ENCODE assay signal across 8 cellular contexts in genomic region chr15:30990451-30991300, GRCh38. TPM values are rescaled to one million over a fixed set of nuclear protein-coding genes. Genes with fewer than 3 reads are reported as not detected.
DNase-seq lines count a peak whose midpoint lies in the region; ATAC-seq, FAIRE-seq and TF ChIP-seq lines count a peak whose summit lies in the region.

No MANE protein-coding gene starts in this region.

- FAIRE-seq in GM12878 (lab: Jason Lieb, UNC) = peak; percentile 35

- H3K36me3 ChIP-seq in MM.1S (replicated peaks; ENCODE audit: insufficient read depth, low read length) (peaks cover 3% of the 10 kb centered on the region; the same call in 1 of the 2 replicates), GM12878 (ENCODE audit: control insufficient read depth in 2 of 2, insufficient read depth in 2 of 2, low read length in 1 of 2) (peaks cover 0 to 6% of the 10 kb centered on the region in 2 experiments; a peak in 1 of 4 replicates), kidney epithelial cell (ENCODE audit: control insufficient read depth, insufficient read depth, low read length) (no peaks in the 10 kb centered on the region), stomach (peaks cover 0 to 15% (median 9%) of the 10 kb centered on the region in 4 donors)

- TF ChIP-seq RAD21 in GM12878 (IDR thresholded peaks at IDR 0.05; ENCODE audit: insufficient read depth, low read depth, low read length) = no peak

- peak overlapping the region; percentile 62 for H2AFZ ChIP-seq in MM.1S (ENCODE audit: low read length)
- H2AFZ ChIP-seq in GM12878 (ENCODE audit: control insufficient read depth, low read depth, low read length) = peak overlapping the region; percentile 91

- intact Hi-C loops in Right ventricle myocardium superior (cut with DNase I) (no loop called here), left cardiac atrium (cut with DNase I) (no loop called here), GM12878 (cut with micrococcal nuclease; ENCODE audit: unreplicated experiment) (loop anchor here (1.0 to 5.0 kb wide), 2 partner anchors 14 to 88 kb away; partner anchors contain the start of gene FAN1), stomach (cut with DNase I; ENCODE audit: low total_unique reads) (no loop called here)

- TF ChIP-seq EP300 in GM12878 (IDR thresholded peaks at IDR 0.05; ENCODE audit: borderline replicate concordance in 1 of 2, control insufficient read depth in 1 of 2, low read depth in 2 of 2, low read length in 2 of 2) (no peak), stomach (IDR thresholded peaks at IDR 0.05) (no peak)

- no peaks in the 10 kb centered on the region for H3K9me3 ChIP-seq in MM.1S (replicated peaks; ENCODE audit: insufficient read depth, low read length)
- no peaks in the 10 kb centered on the region for H3K9me3 ChIP-seq in GM12878 (replicated peaks; ENCODE audit: control insufficient read depth, insufficient read depth, low read length)
- no peaks in the 10 kb centered on the region for H3K9me3 ChIP-seq in stomach

- H3K27me3 ChIP-seq in MM.1S (replicated peaks; ENCODE audit: insufficient read depth, low read length) (no peaks in the 10 kb centered on the region), GM12878 (replicated peaks in 1 of 2; ENCODE audit: control insufficient read depth in 2 of 2, insufficient read depth in 2 of 2, low read length in 1 of 2) (no peaks in the 10 kb centered on the region), kidney epithelial cell (ENCODE audit: control insufficient read depth, insufficient read depth, low read length) (no peaks in the 10 kb centered on the region), stomach (no peaks in the 10 kb centered on the region)

- POLR2A ChIA-PET in GM12878 (lab: Charles Lee) = interaction anchor here (1.3 kb wide), 1 partner anchor 13 kb away, joined by 4 read pairs; no protein-coding TSS in a partner anchor

- no peak for TF ChIP-seq POLR2A in GM12878 (IDR thresholded peaks at IDR 0.05; ENCODE audit: low read depth, low read length)
- no peak for TF ChIP-seq POLR2A in stomach (IDR thresholded peaks at IDR 0.05)

- H3K9me2 ChIP-seq in MM.1S (replicated peaks; ENCODE audit: insufficient read depth, low read length) = no peaks in the 10 kb centered on the region

- peaks cover 24% of the 10 kb centered on the region for H3K4me1 ChIP-seq in MM.1S (ENCODE audit: low read length)
- peaks cover 8% of the 10 kb centered on the region for H3K4me1 ChIP-seq in GM12878 (ENCODE audit: control insufficient read depth, insufficient read depth, low read length)
- H3K4me1 ChIP-seq in stomach = peaks cover 16 to 55% (median 39%) of the 10 kb centered on the region in 4 donors

- peak overlapping the region; percentile 99 for H3K4me3 ChIP-seq in MM.1S (ENCODE audit: low read length)
- peak overlapping the region; percentile 99 for H3K4me3 ChIP-seq in GM12878
- H3K4me3 ChIP-seq in kidney epithelial cell (ENCODE audit: low read depth, low read length) = peak overlapping the region; percentile 97
- H3K4me3 ChIP-seq in stomach = peak overlapping the region; percentile 74 to 96 (median 89)

- H3K9ac ChIP-seq in MM.1S (ENCODE audit: low read length) (peak overlapping the region; percentile 98), GM12878 (ENCODE audit: control insufficient read depth, insufficient read depth, low read length) (peak overlapping the region; percentile 92)

- ATAC-seq in Right ventricle myocardium superior (ENCODE audit: poor library complexity) = peak; percentile 11
- no peak for ATAC-seq in left cardiac atrium
- ATAC-seq in GM12878 = no peak; the same call in 1 of the 3 replicates
- ATAC-seq in GM21423 (IDR thresholded peaks at IDR 0.05; ENCODE audit: unreplicated experiment) = no peak

- H3K27ac ChIP-seq in MM.1S (ENCODE audit: low read length) (peak overlapping the region; percentile 87), GM12878 (ENCODE audit: control insufficient read depth, insufficient read depth) (peak overlapping the region; percentile 78), stomach (peak overlapping the region; percentile 91 to 100 (median 97))

- BruUV-seq in GM12878 (replicated peaks; lab: Mats Ljungman, UMichigan) = no TSS peak

- peaks cover 14% of the 10 kb centered on the region for H3F3A ChIP-seq in MM.1S (ENCODE audit: insufficient read depth, low read length)

- WGBS in GM12878 (ENCODE audit: insufficient coverage, insufficient replicate concordance, low lambda C conversion rate, missing lambda C conversion rate) = 2% methylated on average over 28 of the region's 28 CpGs
- 1 to 3% (median 2%) methylated on average over 28 of the region's 28 CpGs for WGBS in stomach, 5 donors

- H4K20me1 ChIP-seq in MM.1S (ENCODE audit: insufficient read depth, low read length) (no peaks in the 10 kb centered on the region), GM12878 (ENCODE audit: control insufficient read depth, insufficient read depth) (no peaks in the 10 kb centered on the region)

- SMC1A ChIA-PET in GM12878 (lab: Charles Lee; ENCODE audit: uncharacterized antibody, unreplicated experiment) = interaction anchor here (1.1 to 1.7 kb wide), 3 partner anchors 13 to 23 kb away, joined by 3 to 5 read pairs (median 4); no protein-coding TSS in a partner anchor

- in situ Hi-C loops in GM12878 (cut with MboI) = no loop called here

- H3K4me2 ChIP-seq in MM.1S (ENCODE audit: low read depth, low read length) (peak overlapping the region; percentile 85), GM12878 (ENCODE audit: control insufficient read depth, insufficient read depth) (peak overlapping the region; percentile 95)

- TF ChIP-seq CTCF in MM.1S (IDR thresholded peaks at IDR 0.05; ENCODE audit: low read length) (no peak), GM12878 (IDR thresholded peaks at IDR 0.05 in 2 of 3, conservative IDR thresholded peaks at IDR 0.05 in 1 of 3; ENCODE audit: control insufficient read depth in 2 of 3, extremely low read depth in 1 of 3, insufficient read depth in 1 of 3, low read depth in 3 of 3, low read length in 3 of 3) (no peak), kidney epithelial cell (IDR thresholded peaks at IDR 0.05; ENCODE audit: insufficient read depth, low read length, poor library complexity, severe bottlenecking) (no peak), stomach (IDR thresholded peaks at IDR 0.05) (no peak)

- RAD21 ChIA-PET in GM12878 (lab: Charles Lee; ENCODE audit: unreplicated experiment) = interaction anchor here (1.5 to 2.6 kb wide), 2 partner anchors 23 to 89 kb away, joined by 3 to 13 read pairs; no protein-coding TSS in a partner anchor

- CTCF ChIA-PET in GM12878 (lab: Yijun Ruan, JAX) = interaction anchor here (0.8 to 1.4 kb wide), 3 partner anchors 9 to 139 kb away, joined by 3 read pairs; no protein-coding TSS in a partner anchor

- no peak for DNase-seq in Right ventricle myocardium superior
- DNase-seq in left cardiac atrium = no peak
- peak; percentile 27 for DNase-seq in MM.1S
- no peak for DNase-seq in GM12878 (ENCODE audit: low read depth, low spot score)
- no peak for DNase-seq in kidney epithelial cell (ENCODE audit: low read depth)
- DNase-seq in stomach = no peak
- no peak for DNase-seq in NCI-H446 treated with DMSO at 0.1 percent for 48 hours (lab: John Stamatoyannopoulos, UW)

- H3K79me2 ChIP-seq in MM.1S (ENCODE audit: low read length) = peaks cover 54% of the 10 kb centered on the region
- peaks cover 13% of the 10 kb centered on the region for H3K79me2 ChIP-seq in GM12878 (ENCODE audit: control insufficient read depth, insufficient read depth, low read length)

TF ChIP-seq in GM12878, 131 proteins besides CTCF, POLR2A, EP300 and RAD21 (continues in another document):
- TF ChIP-seq ATF7 (IDR thresholded peaks at IDR 0.05; ENCODE audit: low read depth) = peak; percentile 57; the same call in 1 of the 2 replicates
- peak; percentile 23; the same call in 1 of the 2 replicates for TF ChIP-seq PKNOX1 (IDR thresholded peaks at IDR 0.05)
- TF ChIP-seq MAX (IDR thresholded peaks at IDR 0.05; ENCODE audit: low read depth, low read length) = no peak
- peak; percentile 12; the same call in 1 of the 2 replicates for TF ChIP-seq NBN (IDR thresholded peaks at IDR 0.05)

RNA-seq across cellular contexts. Expression of gene MTMR10, which starts 0.8 kb away (rescaled TPM):
- total RNA-seq in Right ventricle myocardium superior (30.0 TPM), left cardiac atrium (10 to 100 TPM; 15.5 to 31.1 TPM), GM12878 (2014; rRNA removed) (10.0 and 12.5 TPM in 2 replicates), GM12878 (2014; rRNA removed; fragmentation: Illumina TruSeq; extraction: Trizol) (11.9 and 12.1 TPM in 2 replicates), GM12878 (2021) (12.5 and 13.6 TPM in 2 replicates), kidney epithelial cell (18.8 and 22.4 TPM in 2 replicates), stomach (100 to 1,000 TPM in 1 of 5 donors, 10 to 100 TPM in 3, 1 to 10 TPM in 1; 4.9 to 118 (median 39.7) TPM)
- 48.5 and 55.2 TPM in 2 replicates for total RNA-seq in GM12878 (2013; cell fraction: nucleolus; rRNA removed)
- polyA plus RNA-seq in GM12878 (2011; ENCODE audit: low read depth) = 5.9 TPM
- polyA plus RNA-seq in GM12878 (2011; rRNA removed) (11.8 and 13.3 TPM in 2 replicates), GM12878 (2014; fragmentation: Illumina TruSeq; extraction: Trizol) (11.5 and 13.5 TPM in 2 replicates), GM12878 (2014; fragmentation: Nextera tagmentation; extraction: Ambion mirVana) (1 to 10 TPM; 1.9 to 3.6 TPM), GM12878 (2014; rRNA removed) (7.8 and 8.5 TPM in 2 replicates), GM12878 (2016; fragmentation: Nextera tagmentation; extraction: Ambion mirVana) (1 to 10 TPM; 5.3 to 7.5 TPM), stomach (10 to 100 TPM in 2 of 3 donors, 1 to 10 TPM in 1; 6.9 to 14.7 (median 10.9) TPM)
- polyA plus RNA-seq in GM12878 (2011; cell fraction: cytosol; rRNA removed) = 4.9 and 5.0 TPM in 2 replicates
- 17.0 and 17.8 TPM in 2 replicates for polyA plus RNA-seq in GM12878 (2011; cell fraction: nucleus; rRNA removed)
- 7.5 and 7.8 TPM in 2 replicates for polyA plus RNA-seq in GM12878 (2012)
- 9.4 and 15.1 TPM in 2 replicates for polyA minus RNA-seq in GM12878 (2011; rRNA and poly(A)+ RNA removed)
- 3.6 and 3.7 TPM in 2 replicates for polyA minus RNA-seq in GM12878 (2011; cell fraction: cytosol; rRNA and poly(A)+ RNA removed)
- 20.8 and 27.6 TPM in 2 replicates for polyA minus RNA-seq in GM12878 (2011; cell fraction: nucleus; rRNA and poly(A)+ RNA removed)
